Comparison of ENCODE assay signal across 23 cellular contexts in the genomic region with DNA sequence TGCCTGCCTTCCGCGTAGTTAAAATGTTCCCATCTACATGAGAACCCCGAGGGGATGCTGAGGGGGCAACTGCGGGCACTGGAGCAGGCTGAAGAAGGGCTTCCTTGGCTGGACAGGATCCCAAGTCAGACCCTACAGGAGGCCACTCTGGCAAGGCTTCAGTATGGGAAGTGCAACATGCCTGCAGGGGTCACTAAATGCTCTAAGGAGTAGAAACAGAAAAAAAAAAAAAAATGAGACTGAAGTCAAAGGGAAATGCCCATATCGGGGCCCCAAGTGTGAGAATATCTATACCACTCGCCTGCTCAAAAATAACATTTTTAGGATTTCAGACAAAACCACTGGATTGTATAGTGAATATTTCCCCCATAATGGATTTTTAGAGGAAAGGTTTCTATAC. TPM values are rescaled to one million over a fixed set of nuclear protein-coding genes. Genes with fewer than 3 reads are reported as not detected.
DNase-seq lines count a peak whose midpoint lies in the region; ATAC-seq, FAIRE-seq and TF ChIP-seq lines count a peak whose summit lies in the region.
"Had no signal": no experiment of that assay in that cellular context is flagged by ENCODE, and none has a peak within 500 bp of the region (broad histone marks: within the 10 kb centered on the region; RNA-seq: fewer than 3 reads in every experiment).

No MANE protein-coding gene starts in this region.

- H3K4me3 ChIP-seq in SK-N-SH (ENCODE audit: low read depth in 2 of 2, low read length in 1 of 2) (no peak overlapping the region), OCI-LY1 (ENCODE audit: low read depth, low read length, poor library complexity, severe bottlenecking) (no peak overlapping the region), uterus (no peak overlapping the region)
- H3K4me3 ChIP-seq: BLaER1 treated with 17β-estradiol and CSF1 and Interleukin-3, amounts not matched to agents 10 nM and 100 nM; PC-9 had no signal

- H3K9me2 ChIP-seq in SK-N-SH (no peaks in the 10 kb centered on the region), OCI-LY1 (ENCODE audit: low read depth, low read length) (no peaks in the 10 kb centered on the region)

- no peak for TF ChIP-seq POLR2A in uterus (IDR thresholded peaks at IDR 0.05)

- H3K27me3 ChIP-seq in SK-N-SH (ENCODE audit: insufficient read depth), result no peaks in the 10 kb centered on the region
- H3K27me3 ChIP-seq in OCI-LY1 (ENCODE audit: insufficient read depth, low read length), result no peaks in the 10 kb centered on the region
- no peaks in the 10 kb centered on the region for H3K27me3 ChIP-seq in foreskin keratinocyte
- H3K27me3 ChIP-seq in uterus, result no peaks in the 10 kb centered on the region
- H3K27me3 ChIP-seq: BLaER1 treated with 17β-estradiol and CSF1 and Interleukin-3, amounts not matched to agents 10 nM and 100 nM had no signal

- CTCF ChIA-PET in SK-N-SH (lab: Yijun Ruan, JAX), result interaction anchor here (0.6 kb wide), 1 partner anchor 119 kb away, joined by 3 read pairs; no protein-coding TSS in a partner anchor

- no peak for FAIRE-seq in HTR-8/SVneo (lab: Jason Lieb, UNC)
- FAIRE-seq: colon, endometrium, GM12891 had no signal

- H3K36me3 ChIP-seq in SK-N-SH (replicated peaks in 1 of 2; ENCODE audit: control insufficient read depth in 1 of 2, insufficient read depth in 2 of 2, low read length in 1 of 2) (peaks cover 45 to 58% of the 10 kb centered on the region in 2 experiments), OCI-LY1 (ENCODE audit: insufficient read depth, low read length) (peaks cover 44% of the 10 kb centered on the region; the same call in 1 of the 2 replicates), uterus (no peaks in the 10 kb centered on the region)

- no peaks in the 10 kb centered on the region for H3K9me3 ChIP-seq in SK-N-SH
- no peaks in the 10 kb centered on the region for H3K9me3 ChIP-seq in OCI-LY1 (ENCODE audit: low read length)
- H3K9me3 ChIP-seq in uterus, result no peaks in the 10 kb centered on the region
- H3K9me3 ChIP-seq: BLaER1 treated with 17β-estradiol and CSF1 and Interleukin-3, amounts not matched to agents 10 nM and 100 nM had no signal

- ATAC-seq in SK-N-SH treated with all-trans-retinoic acid at 6 μM for 48 hours, result no peak
- no peak for ATAC-seq in foreskin keratinocyte
- ATAC-seq: activated CD8-positive, alpha-beta T cell treated with anti-CD3 and anti-CD28 coated beads for 36 hours; natural killer cell had no signal

- H3K4me2 ChIP-seq in SK-N-SH, result no peak overlapping the region
- H3K4me2 ChIP-seq in OCI-LY1 (ENCODE audit: low read length), result no peak overlapping the region
- H3K4me2 ChIP-seq: BLaER1 treated with 17β-estradiol and CSF1 and Interleukin-3, amounts not matched to agents 10 nM and 100 nM; PC-9 had no signal

- intact Hi-C loops in uterus (cut with DNase I; ENCODE audit: low total_unique reads), result no loop called here

- H3K27ac ChIP-seq in SK-N-SH (ENCODE audit: low read depth in 2 of 2, low read length in 1 of 2) (no peak overlapping the region), OCI-LY1 (ENCODE audit: low read depth, low read length, poor library complexity, severe bottlenecking) (no peak overlapping the region), foreskin keratinocyte (no peak overlapping the region), uterus (peak overlapping the region; percentile 70 to 75)
- H3K27ac ChIP-seq: BLaER1 treated with 17β-estradiol and CSF1 and Interleukin-3, amounts not matched to agents 10 nM and 100 nM; PC-9 had no signal

- WGBS in SK-N-SH (ENCODE audit: low lambda C conversion rate), result 91% methylated on average over 6 of the region's 6 CpGs

- TF ChIP-seq CTCF in SK-N-SH (IDR thresholded peaks at IDR 0.05) (no peak; the same call in 1 of the 2 replicates), OCI-LY1 (IDR thresholded peaks at IDR 0.05; ENCODE audit: low read length) (0 out of 2 replicates have a peak, but pooled peaks have one; percentile 14), foreskin keratinocyte (conservative IDR thresholded peaks at IDR 0.05) (peak; percentile 12), uterus (IDR thresholded peaks at IDR 0.05) (no peak)

- DNase-seq in SK-N-SH (no peak), foreskin keratinocyte (no peak), uterus (no peak), NCI-H1930 (lab: John Stamatoyannopoulos, UW) (no peak), LoVo (ENCODE audit: low spot score) (no peak), HTR-8/SVneo (ENCODE audit: insufficient read length, low spot score) (no peak)
- DNase-seq: activated B cell treated with CpG ODN at 0.5 μM for 24 hours; activated CD8-positive, alpha-beta T cell treated with anti-CD3 and anti-CD28 coated beads for 36 hours; activated T-cell treated with anti-CD3 and anti-CD28 coated beads, Interleukin-2, amount 50 U/mL, for 48 hours; GF-D8; HCEC 1CT; mesenchymal stem cell; natural killer cell; NCI-H2081 treated with DMSO at 0.1 percent for 48 hours; PC-9; stimulated activated CD4-positive, alpha-beta T cell treated with anti-CD3 and anti-CD28 coated beads, Interleukin-1b, Interleukin-23, amount 100 ng/mL, for 48 hours; T-helper 2 cell had no signal

- H3K9ac ChIP-seq in SK-N-SH (no peak overlapping the region), OCI-LY1 (ENCODE audit: low read length) (no peak overlapping the region)
- H3K9ac ChIP-seq: BLaER1 treated with 17β-estradiol and CSF1 and Interleukin-3, amounts not matched to agents 10 nM and 100 nM had no signal

- H3F3A ChIP-seq in SK-N-SH (replicated peaks; ENCODE audit: insufficient read depth) (no peaks in the 10 kb centered on the region), OCI-LY1 (ENCODE audit: insufficient read depth, low read length) (no peaks in the 10 kb centered on the region)

- no peak overlapping the region for H2AFZ ChIP-seq in SK-N-SH (ENCODE audit: low read depth)
- no peak overlapping the region for H2AFZ ChIP-seq in OCI-LY1 (ENCODE audit: low read length)
- H2AFZ ChIP-seq: PC-9 had no signal

- no peak for TF ChIP-seq EP300 in SK-N-SH (IDR thresholded peaks at IDR 0.05; ENCODE audit: borderline replicate concordance in 1 of 2, low read depth in 1 of 2, low read length in 1 of 2)

- 0 out of 2 replicates have a peak, but pooled peaks have one; percentile 4 for TF ChIP-seq RAD21 in SK-N-SH (IDR thresholded peaks at IDR 0.05; ENCODE audit: low read length)

- peaks cover 10 to 23% of the 10 kb centered on the region in 2 experiments for H3K4me1 ChIP-seq in SK-N-SH (ENCODE audit: control insufficient read depth in 1 of 2, insufficient read depth in 2 of 2, low read depth in 1 of 2, low read length in 1 of 2)
- no peaks in the 10 kb centered on the region for H3K4me1 ChIP-seq in OCI-LY1 (ENCODE audit: insufficient read depth, low read length, severe bottlenecking)
- H3K4me1 ChIP-seq in foreskin keratinocyte, result no peaks in the 10 kb centered on the region
- peaks cover 7 to 8% of the 10 kb centered on the region in 2 donors for H3K4me1 ChIP-seq in uterus
- H3K4me1 ChIP-seq: BLaER1 treated with 17β-estradiol and CSF1 and Interleukin-3, amounts not matched to agents 10 nM and 100 nM had no signal

- H4K20me1 ChIP-seq in SK-N-SH (ENCODE audit: insufficient read depth), result no peaks in the 10 kb centered on the region
- H4K20me1 ChIP-seq in OCI-LY1 (ENCODE audit: insufficient read depth, low read length), result no peaks in the 10 kb centered on the region

- POLR2A ChIA-PET in SK-N-SH (lab: Yijun Ruan, JAX), result no interaction called here

- no peaks in the 10 kb centered on the region for H3K79me2 ChIP-seq in SK-N-SH (ENCODE audit: insufficient read depth)
- H3K79me2 ChIP-seq in OCI-LY1 (ENCODE audit: insufficient read depth, low read length), result no peaks in the 10 kb centered on the region

TF ChIP-seq in SK-N-SH, 30 proteins besides CTCF, POLR2A, EP300 and RAD21:
- TF ChIP-seq, protein P1, sequence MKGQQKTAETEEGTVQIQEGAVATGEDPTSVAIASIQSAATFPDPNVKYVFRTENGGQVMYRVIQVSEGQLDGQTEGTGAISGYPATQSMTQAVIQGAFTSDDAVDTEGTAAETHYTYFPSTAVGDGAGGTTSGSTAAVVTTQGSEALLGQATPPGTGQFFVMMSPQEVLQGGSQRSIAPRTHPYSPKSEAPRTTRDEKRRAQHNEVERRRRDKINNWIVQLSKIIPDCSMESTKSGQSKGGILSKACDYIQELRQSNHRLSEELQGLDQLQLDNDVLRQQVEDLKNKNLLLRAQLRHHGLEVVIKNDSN (IDR thresholded peaks at IDR 0.05; ENCODE audit: borderline replicate concordance, low read depth), result no peak
- TF ChIP-seq, protein P2, sequence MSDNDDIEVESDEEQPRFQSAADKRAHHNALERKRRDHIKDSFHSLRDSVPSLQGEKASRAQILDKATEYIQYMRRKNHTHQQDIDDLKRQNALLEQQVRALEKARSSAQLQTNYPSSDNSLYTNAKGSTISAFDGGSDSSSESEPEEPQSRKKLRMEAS (IDR thresholded peaks at IDR 0.05; ENCODE audit: low read depth), result no peak
- TF ChIP-seq TAF1 (IDR thresholded peaks at IDR 0.05; ENCODE audit: borderline replicate concordance, low read depth, low read length), result no peak
- TF ChIP-seq FOXJ3 (CRISPR knock-in tag; IDR thresholded peaks at IDR 0.05), result no peak
- no peak for TF ChIP-seq GABPA (IDR thresholded peaks at IDR 0.05; ENCODE audit: low read depth)

TF ChIP-seq in SK-N-SH treated with all-trans-retinoic acid at 6 μM for 48 hours, 23 proteins besides CTCF, POLR2A, EP300 and RAD21 (continues in another document):
- TF ChIP-seq ZNF8 (CRISPR knock-in tag; IDR thresholded peaks at IDR 0.05) (no peak), PPARA (CRISPR knock-in tag; IDR thresholded peaks at IDR 0.05; ENCODE audit: borderline replicate concordance) (no peak), RARB (CRISPR knock-in tag; IDR thresholded peaks at IDR 0.05) (no peak), TCF4 (CRISPR knock-in tag; IDR thresholded peaks at IDR 0.05; ENCODE audit: borderline replicate concordance) (no peak), GLIS3 (CRISPR knock-in tag; IDR thresholded peaks at IDR 0.05) (no peak)

RNA-seq across cellular contexts. Expression of a gene that starts 33.5 kb away (rescaled TPM):
- polyA plus RNA-seq in SK-N-SH (2012; rRNA removed), result 10.8 and 14.2 TPM in 2 replicates
- polyA plus RNA-seq in SK-N-SH (2012; cell fraction: cytosol; rRNA removed), result 18.2 and 27.8 TPM in 2 replicates
- polyA plus RNA-seq in SK-N-SH (2012; cell fraction: nucleus; rRNA removed), result 7.7 and 8.7 TPM in 2 replicates
- total RNA-seq in foreskin keratinocyte, result 76.5 and 84.3 TPM in 2 replicates
- 41.4 and 49.8 TPM in 2 replicates for polyA plus RNA-seq in foreskin keratinocyte
- 10 to 100 TPM in 3 of 4 donors, 1 to 10 TPM in 1; 6.8 to 99.0 (median 51.3) TPM for total RNA-seq in uterus

Comparison
In these comparisons a context has a peak if more than half of its experiments do, and no peak if none do; other contexts are left out.
1. H3K27ac ChIP-seq: peak in uterus (2 of 2); none in SK-N-SH (0 of 2), OCI-LY1 (single experiment) and foreskin keratinocyte (single experiment).
2. CTCF ChIP-seq: peak in OCI-LY1 (single experiment) and foreskin keratinocyte (single experiment); none in SK-N-SH (single experiment) and uterus (0 of 4).